9 cellular contexts compared by ENCODE assay signal in the genomic region with DNA sequence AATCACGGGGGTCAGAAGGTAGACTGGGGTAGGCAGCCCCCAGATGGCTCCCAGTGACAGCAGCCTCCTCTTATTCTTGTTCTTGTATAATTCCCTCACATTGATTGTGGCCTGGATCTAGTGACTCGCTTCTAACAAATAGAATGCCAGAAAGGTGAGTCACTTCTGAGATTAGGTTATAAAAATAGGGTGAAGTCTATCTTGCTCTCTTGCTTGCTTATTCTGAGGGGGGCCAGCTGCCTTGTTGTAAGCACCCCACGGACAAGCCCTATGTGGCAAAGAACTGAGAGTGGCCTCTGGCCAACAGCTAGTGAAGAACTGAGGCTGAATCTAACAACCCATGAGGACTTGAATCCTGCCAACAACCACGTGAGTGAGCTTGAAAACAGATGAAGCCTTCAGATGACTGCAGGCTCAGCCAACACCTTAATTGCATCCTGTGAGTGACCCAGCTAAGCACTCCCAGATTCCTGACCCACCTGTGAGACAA. TPM values are rescaled to one million over a fixed set of nuclear protein-coding genes. Genes with fewer than 3 reads are reported as not detected.
DNase-seq lines count a peak whose midpoint lies in the region; ATAC-seq lines count a peak whose summit lies in the region.
"Had no signal": no experiment of that assay in that cellular context is flagged by ENCODE, and none has a peak within 500 bp of the region (broad histone marks: within the 10 kb centered on the region; RNA-seq: fewer than 3 reads in every experiment).

No MANE protein-coding gene starts in this region.

- H3K4me3 ChIP-seq in skeletal muscle cell (ENCODE audit: low read depth, low read length) (no peak overlapping the region), HAP-1 (no peak overlapping the region)

- DNase-seq in H4 (ENCODE audit: low spot score): peak; percentile 68
- peak; percentile 67 for DNase-seq in T1000 (lab: John Stamatoyannopoulos, UW)
- peak; percentile 78 for DNase-seq in cardiac septum (ENCODE audit: low spot score)
- peak; percentile 52 for DNase-seq in skeletal muscle cell (ENCODE audit: low read depth)
- DNase-seq in HAP-1 (ENCODE audit: low spot score in 2 of 2): no peak
- DNase-seq in stimulated activated CD4-positive, alpha-beta T cell treated with anti-CD3 and anti-CD28 coated beads, Interleukin-2, amount 100 ng/mL, for 24 hours: no peak
- DNase-seq in cortex of kidney (lab: John Stamatoyannopoulos, UW): no peak
- DNase-seq: NCI-H1417 treated with DMSO at 0.1 percent for 48 hours had no signal

- ATAC-seq in HG03354 (IDR thresholded peaks at IDR 0.05; ENCODE audit: poor library complexity, severe bottlenecking, unreplicated experiment): no peak

- H3K36me3 ChIP-seq in HAP-1 (replicated peaks): no peaks in the 10 kb centered on the region

- in situ Hi-C loops in HAP-1 (cut with MboI; ENCODE audit: low sequenced_read_pairs): no loop called here

- no peaks in the 10 kb centered on the region for H3K27me3 ChIP-seq in HAP-1 (ENCODE audit: low read depth)

- H3K9me3 ChIP-seq in HAP-1: no peaks in the 10 kb centered on the region

- intact Hi-C loops in cardiac septum (cut with DNase I): loop anchor here (10.0 kb wide), 2 partner anchors 110 to 310 kb away; no protein-coding TSS in a partner anchor

- peaks cover 5% of the 10 kb centered on the region; the same call in 1 of the 2 replicates for H3K4me1 ChIP-seq in HAP-1

RNA-seq across cellular contexts. Expression of gene RMND5A, which starts 15.6 kb away (rescaled TPM):
- total RNA-seq in H4 (2014; rRNA removed; shearing (Covaris generic)): 19.2 and 23.2 TPM in 2 replicates
- 96.6 TPM for total RNA-seq in cardiac septum

Comparison
In these comparisons a context has a peak if more than half of its experiments do, and no peak if none do; other contexts are left out.
1. DNase-seq: peak in H4 (single experiment), T1000 (single experiment), cardiac septum (single experiment) and skeletal muscle cell (single experiment); none in HAP-1 (0 of 2), stimulated activated CD4-positive, alpha-beta T cell treated with anti-CD3 and anti-CD28 coated beads, Interleukin-2, amount 100 ng/mL, for 24 hours (0 of 2) and cortex of kidney (single experiment).